Comparison of ENCODE assay signal across 8 cellular contexts in genomic region chrX:87517571-87518141, GRCh38. TPM values are rescaled to one million over a fixed set of nuclear protein-coding genes. Genes with fewer than 3 reads are reported as not detected.
DNase-seq lines count a peak whose midpoint lies in the region; ATAC-seq and TF ChIP-seq lines count a peak whose summit lies in the region.

Gene KLHL4 (plus strand): TSS chrX:87517802. CDS start chrX:87517894, 92 bp downstream.

- no peaks in the 10 kb centered on the region for H3K36me3 ChIP-seq in rectal smooth muscle tissue (ENCODE audit: control insufficient read depth, insufficient read depth, low read length)

- TF ChIP-seq CTCF in HFFc6 (IDR thresholded peaks at IDR 0.05), result no peak

- peak within 1 kb of the TSS; percentile 37 for H3K27ac ChIP-seq in rectal smooth muscle tissue (ENCODE audit: low read depth, low read length)

- no peaks in the 10 kb centered on the region for H3K4me1 ChIP-seq in rectal smooth muscle tissue (ENCODE audit: control insufficient read depth, insufficient read depth, low read length)

- peak within 1 kb of the TSS; percentile 49 for H3K4me3 ChIP-seq in rectal smooth muscle tissue (ENCODE audit: low read length)

- no peaks in the 10 kb centered on the region for H3K9me3 Mint-ChIP-seq in HFFc6

- H3K4me3 Mint-ChIP-seq in HFFc6, result no peak within 1 kb of the TSS

- H3K27me3 ChIP-seq in rectal smooth muscle tissue (ENCODE audit: control insufficient read depth, insufficient read depth, low read length), result no peaks in the 10 kb centered on the region

- intact Hi-C loops in left ventricle myocardium superior (cut with micrococcal nuclease), result no loop called here

- H3K9ac ChIP-seq in rectal smooth muscle tissue (ENCODE audit: low read length), result peak within 1 kb of the TSS; percentile 6

- H3K36me3 Mint-ChIP-seq in HFFc6 (ENCODE audit: low read depth), result no peaks in the 10 kb centered on the region

- no peaks in the 10 kb centered on the region for H3K4me1 Mint-ChIP-seq in HFFc6 (ENCODE audit: low read depth)

- ATAC-seq in left ventricle myocardium superior (peak; percentile 68), GM19328 (IDR thresholded peaks at IDR 0.05; ENCODE audit: unreplicated experiment) (no peak)

- no peaks in the 10 kb centered on the region for H3K27me3 Mint-ChIP-seq in HFFc6 (ENCODE audit: insufficient read depth)

- peak; percentile 13 for DNase-seq in HPDE6-E6E7 (ENCODE audit: extremely low spot score)
- DNase-seq in SK-N-DZ (ENCODE audit: low spot score), result peak; percentile 1
- DNase-seq in left ventricle myocardium superior, result no peak
- no peak for DNase-seq in HFFc6
- no peak for DNase-seq in activated CD4-positive, CD25-positive, alpha-beta regulatory T cell (lab: John Stamatoyannopoulos, UW)
- no peak for DNase-seq in activated CD8-positive, alpha-beta memory T cell treated with anti-CD3 and anti-CD28 coated beads, Interleukin-2, amount 50 U/mL, for 4 hours

- no peak within 1 kb of the TSS for H3K27ac Mint-ChIP-seq in HFFc6

RNA-seq across cellular contexts. Expression of gene KLHL4, which starts in this region (rescaled TPM):
- polyA plus RNA-seq in SK-N-DZ (2014; cell fraction: cytosol; rRNA removed), result not detected in 2 replicates
- polyA plus RNA-seq in SK-N-DZ (2014; cell fraction: nucleus; rRNA removed), result not detected in 2 replicates
- total RNA-seq in left ventricle myocardium superior, result 0.92 TPM
- total RNA-seq in HFFc6 (2021; fragmentation: NEBNext Ultra II Directional; extraction: Animal tissue kit (Norgen Biotek cat#: 25700)), result not detected

Comparison
In these comparisons a context has a peak if more than half of its experiments do, and no peak if none do; other contexts are left out.
1. Peak in ATAC-seq in left ventricle myocardium superior; RNA of the gene not detected or under 1 TPM.
2. DNase-seq: peak in HPDE6-E6E7 (single experiment) and SK-N-DZ (single experiment); none in left ventricle myocardium superior (single experiment), HFFc6 (single experiment), activated CD4-positive, CD25-positive, alpha-beta regulatory T cell (0 of 4) and activated CD8-positive, alpha-beta memory T cell treated with anti-CD3 and anti-CD28 coated beads, Interleukin-2, amount 50 U/mL, for 4 hours (single experiment).